Comparison of ENCODE assay signal across 8 cellular contexts in genomic region chr22:35313311-35314121, GRCh38. TPM values are rescaled to one million over a fixed set of nuclear protein-coding genes. Genes with fewer than 3 reads are reported as not detected.
DNase-seq lines count a peak whose midpoint lies in the region; ATAC-seq lines count a peak whose summit lies in the region.

No MANE protein-coding gene starts in this region.

- no peaks in the 10 kb centered on the region for H3K27me3 ChIP-seq in BLaER1
- no peaks in the 10 kb centered on the region for H3K27me3 ChIP-seq in Karpas-422 (ENCODE audit: low read length)

- H4K20me1 ChIP-seq in BLaER1 (peaks cover 74% of the 10 kb centered on the region), Karpas-422 (ENCODE audit: insufficient read depth, low read depth, low read length) (peaks cover 21% of the 10 kb centered on the region; the same call in 1 of the 2 replicates)

- peak; percentile 70 to 75 for ATAC-seq in activated T-cell treated with anti-CD3 and anti-CD28 coated beads, Interleukin-2, amount 50 U/mL, for 4 hours
- peak; percentile 21 to 61 for ATAC-seq in left cardiac atrium
- ATAC-seq in HG02885 (IDR thresholded peaks at IDR 0.05; ENCODE audit: poor library complexity, unreplicated experiment), result no peak

- H3K36me3 Mint-ChIP-seq in activated T-cell treated with anti-CD3 and anti-CD28 coated beads, Interleukin-2, amount 50 U/mL, for 4 hours (ENCODE audit: insufficient read depth), result peaks cover 9% of the 10 kb centered on the region

- H3K9me3 ChIP-seq in BLaER1, result no peaks in the 10 kb centered on the region
- no peaks in the 10 kb centered on the region for H3K9me3 ChIP-seq in Karpas-422 (ENCODE audit: low read length)

- intact Hi-C loops in left cardiac atrium (cut with DNase I), result no loop called here

- no peak overlapping the region for H2AFZ ChIP-seq in Karpas-422 (ENCODE audit: low read length)

- H3K4me1 Mint-ChIP-seq in activated T-cell treated with anti-CD3 and anti-CD28 coated beads, Interleukin-2, amount 50 U/mL, for 4 hours (ENCODE audit: low read depth), result peaks cover 61% of the 10 kb centered on the region

- DNase-seq in M059J (ENCODE audit: low read depth) (peak; percentile 91), left cardiac atrium (peak; percentile 60), stromal cell of bone marrow (ENCODE audit: low read depth) (peak; percentile 85), Karpas-422 (no peak), NCI-H1048 (lab: John Stamatoyannopoulos, UW) (no peak)
- DNase-seq in activated T-cell treated with anti-CD3 and anti-CD28 coated beads, Interleukin-2, amount 50 U/mL, for 4 hours, result no peak

- H3K36me3 ChIP-seq in BLaER1 (peaks cover 18% of the 10 kb centered on the region), Karpas-422 (ENCODE audit: insufficient read depth, low read length) (no peaks in the 10 kb centered on the region)

- peak overlapping the region; percentile 75 for H3K4me2 ChIP-seq in BLaER1
- no peak overlapping the region for H3K4me2 ChIP-seq in Karpas-422 (ENCODE audit: low read depth, low read length, poor library complexity, severe bottlenecking)

- H3K4me1 ChIP-seq in BLaER1, result peaks cover 71% of the 10 kb centered on the region
- H3K4me1 ChIP-seq in Karpas-422 (ENCODE audit: low read length), result peaks cover 7% of the 10 kb centered on the region; the same call in 1 of the 2 replicates

- no peak overlapping the region for H3K4me3 Mint-ChIP-seq in activated T-cell treated with anti-CD3 and anti-CD28 coated beads, Interleukin-2, amount 50 U/mL, for 4 hours

- H3K9me3 Mint-ChIP-seq in activated T-cell treated with anti-CD3 and anti-CD28 coated beads, Interleukin-2, amount 50 U/mL, for 4 hours, result no peaks in the 10 kb centered on the region

- H3K27ac ChIP-seq in BLaER1 (peak overlapping the region; percentile 5), Karpas-422 (ENCODE audit: low read length) (no peak overlapping the region)

- peak overlapping the region; percentile 27; the same call in 1 of the 2 replicates for H3K9ac ChIP-seq in BLaER1
- H3K9ac ChIP-seq in Karpas-422 (ENCODE audit: low read length), result no peak overlapping the region

- H3K4me3 ChIP-seq in BLaER1 (no peak overlapping the region), Karpas-422 (ENCODE audit: low read length) (no peak overlapping the region)

- no peaks in the 10 kb centered on the region for H3K27me3 Mint-ChIP-seq in activated T-cell treated with anti-CD3 and anti-CD28 coated beads, Interleukin-2, amount 50 U/mL, for 4 hours (ENCODE audit: low read depth)

- no peaks in the 10 kb centered on the region for H3K79me2 ChIP-seq in Karpas-422 (ENCODE audit: low read length)

- H3K9me2 ChIP-seq in Karpas-422 (replicated peaks; ENCODE audit: insufficient read depth, low read length), result no peaks in the 10 kb centered on the region

RNA-seq across cellular contexts. Expression of gene TOM1, which starts 13.8 kb away (rescaled TPM):
- 17.1 and 21.4 TPM in 2 replicates for total RNA-seq in M059J (2014; rRNA removed; shearing (Covaris generic))
- total RNA-seq in activated T-cell treated with anti-CD3 and anti-CD28 coated beads, Interleukin-2, amount 50 U/mL, for 4 hours, result 10 to 100 TPM; 20.5 to 24.7 (median 23.0) TPM
- 10 to 100 TPM; 45.1 to 57.9 TPM for total RNA-seq in left cardiac atrium
- 8.3 and 21.7 TPM in 2 replicates for total RNA-seq in Karpas-422 (2014; rRNA removed; shearing (Covaris generic); ENCODE audit: low replicate concordance)

RNA-seq across cellular contexts. Expression of gene HMGXB4, which starts 56.2 kb away (rescaled TPM):
- 8.3 and 17.6 TPM in 2 replicates for total RNA-seq in M059J (2014; rRNA removed; shearing (Covaris generic))
- 10 to 100 TPM; 29.7 to 31.4 (median 30.6) TPM for total RNA-seq in activated T-cell treated with anti-CD3 and anti-CD28 coated beads, Interleukin-2, amount 50 U/mL, for 4 hours
- total RNA-seq in left cardiac atrium, result 10 to 100 TPM in 1 of 2 donors, 1 to 10 TPM in 1; 8.8 to 10.3 TPM
- 13.5 and 19.1 TPM in 2 replicates for total RNA-seq in Karpas-422 (2014; rRNA removed; shearing (Covaris generic); ENCODE audit: low replicate concordance)

Comparison
In these comparisons a context has a peak if more than half of its experiments do, and no peak if none do; other contexts are left out.
1. DNase-seq: peak in M059J (single experiment), left cardiac atrium (single experiment) and stromal cell of bone marrow (single experiment); none in activated T-cell treated with anti-CD3 and anti-CD28 coated beads, Interleukin-2, amount 50 U/mL, for 4 hours (single experiment), Karpas-422 (single experiment) and NCI-H1048 (single experiment).